26 cellular contexts compared by ENCODE assay signal in genomic region chr6:98958791-98959190, GRCh38.
"Had no signal": no experiment of that assay in that cellular context is flagged by ENCODE, and none has a peak within 500 bp of the region (broad histone marks: within the 10 kb centered on the region; RNA-seq: fewer than 3 reads in every experiment).

No MANE protein-coding gene starts in this region.

- H3K27ac ChIP-seq: coronary artery, esophagus muscularis mucosa, heart right ventricle, lower lobe of right lung, psoas muscle, right lobe of liver, suprapubic skin, thyroid gland, vagina had no signal

- DNase-seq: effector CD4-positive, alpha-beta T cell; foreskin melanocyte; glutamatergic neuron; heart right ventricle; hippocampal formation; left ventricle myocardium superior; lower lobe of right lung; naive thymus-derived CD8-positive, alpha-beta T cell; nephron progenitor cell; nucleus accumbens; psoas muscle; right lobe of liver; stimulated activated CD4-positive, alpha-beta T cell treated with anti-CD3 and anti-CD28 coated beads, Interleukin-12 subunit alpha, Interleukin-12 subunit beta, amount 100 ng/mL, for 4 hours; stimulated activated CD4-positive, alpha-beta T cell treated with anti-CD3 and anti-CD28 coated beads, Interleukin-1b, Interleukin-23, amount 100 ng/mL, for 48 hours; stimulated activated CD4-positive, alpha-beta T cell treated with anti-CD3 and anti-CD28 coated beads, Interleukin-4, amount 100 ng/mL, for 1 hour; stimulated activated CD8-positive, alpha-beta memory T cell treated with anti-CD3 and anti-CD28 coated beads, Interleukin-4, amount 100 ng/mL, for 48 hours; stimulated activated naive CD4-positive, alpha-beta T cell; stimulated activated naive CD8-positive, alpha-beta T cell treated with anti-CD3 and anti-CD28 coated beads, Interleukin-15, amount 100 ng/mL, for 72 hours; thyroid gland; trophoblast cell had no signal

- H3K36me3 ChIP-seq: esophagus muscularis mucosa, heart right ventricle, lower lobe of right lung, right lobe of liver, suprapubic skin, thyroid gland, vagina had no signal

- H3K9me3 ChIP-seq: esophagus muscularis mucosa, heart right ventricle, lower lobe of right lung, psoas muscle, right lobe of liver, suprapubic skin, thyroid gland, vagina had no signal

- H3K4me1 ChIP-seq: esophagus muscularis mucosa, heart right ventricle, lower lobe of right lung, psoas muscle, right lobe of liver, suprapubic skin, thyroid gland, vagina had no signal

- ATAC-seq: heart right ventricle; left ventricle myocardium superior; lower lobe of right lung; naive thymus-derived CD8-positive, alpha-beta T cell; psoas muscle; right lobe of liver; stimulated activated naive CD8-positive, alpha-beta T cell treated with anti-CD3 and anti-CD28 coated beads, Interleukin-15, amount 100 ng/mL, for 72 hours had no signal

- H3K4me3 ChIP-seq: coronary artery, esophagus muscularis mucosa, heart right ventricle, lower lobe of right lung, psoas muscle, right lobe of liver, smooth muscle cell, suprapubic skin, thyroid gland, vagina had no signal

- FAIRE-seq: islet of Langerhans had no signal

- H3K27me3 ChIP-seq: esophagus muscularis mucosa, heart right ventricle, right lobe of liver, suprapubic skin, thyroid gland, vagina had no signal
